Comparison of ENCODE assay signal across 1 cellular context in the genomic region with DNA sequence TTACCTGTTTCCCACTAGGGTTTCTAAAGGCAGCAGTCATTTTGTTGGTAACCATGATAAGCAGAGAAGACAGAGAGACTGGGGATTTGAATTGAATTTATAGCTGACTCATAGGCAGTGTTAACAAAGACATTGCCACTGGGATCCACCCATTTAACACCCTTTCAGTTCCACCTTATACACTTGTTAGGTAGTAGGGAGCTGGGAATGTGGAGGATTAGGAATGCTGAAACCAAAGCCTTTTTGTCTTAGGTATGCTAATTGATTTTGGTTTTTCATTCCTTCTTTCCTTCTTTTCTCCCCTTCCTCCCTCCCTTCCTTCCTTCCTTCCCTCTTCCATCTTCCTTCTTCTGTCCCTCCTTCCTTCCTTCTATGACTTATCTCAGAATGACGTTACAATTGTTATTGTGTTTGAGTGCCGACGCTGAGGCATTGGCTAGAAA.
TF ChIP-seq lines count a peak whose summit lies in the region.

No MANE protein-coding gene starts in this region.

TF ChIP-seq in K562, 482 proteins besides CTCF, POLR2A, EP300 and RAD21 (continued from another document and continues in another):
- TF ChIP-seq ZNF395 (CRISPR knock-in tag; IDR thresholded peaks at IDR 0.05) (no peak), NFIC (IDR thresholded peaks at IDR 0.05) (no peak; the same call in 1 of the 2 replicates), SNIP1 (IDR thresholded peaks at IDR 0.05; ENCODE audit: low read depth) (no peak), ZNF23 (CRISPR knock-in tag; IDR thresholded peaks at IDR 0.05) (no peak), ARID1B (IDR thresholded peaks at IDR 0.05) (peak; percentile 71), ZKSCAN1 (IDR thresholded peaks at IDR 0.05; ENCODE audit: low read depth, low read length) (no peak), ETS2 (tag; IDR thresholded peaks at IDR 0.05; ENCODE audit: borderline replicate concordance, poor library complexity, severe bottlenecking) (no peak), HDAC2 (IDR thresholded peaks at IDR 0.05) (peak; percentile 82), BCLAF1 (IDR thresholded peaks at IDR 0.05; ENCODE audit: borderline replicate concordance in 1 of 2, control insufficient read depth in 1 of 2, low read depth in 2 of 2, low read length in 1 of 2) (no peak), ZNF668 (CRISPR knock-in tag; IDR thresholded peaks at IDR 0.05) (no peak), HDAC3 (IDR thresholded peaks at IDR 0.05; ENCODE audit: borderline replicate concordance, partially characterized antibody) (no peak), ZNF274 (IDR thresholded peaks at IDR 0.05; ENCODE audit: borderline replicate concordance, low read depth, low read length) (no peak), ZNF124 (CRISPR knock-in tag; IDR thresholded peaks at IDR 0.05) (no peak), POLR2H (tag; IDR thresholded peaks at IDR 0.05; ENCODE audit: low read depth) (no peak), PCBP1 (IDR thresholded peaks at IDR 0.05; ENCODE audit: low read depth, low read length, poor library complexity, severe bottlenecking) (no peak), TAL1 (IDR thresholded peaks at IDR 0.05) (no peak), GMEB1 (CRISPR knock-in tag; IDR thresholded peaks at IDR 0.05) (no peak), HMG20B (CRISPR knock-in tag; IDR thresholded peaks at IDR 0.05) (no peak), KLF13 (tag; IDR thresholded peaks at IDR 0.05; ENCODE audit: borderline replicate concordance, low read depth) (no peak), BRD9 (IDR thresholded peaks at IDR 0.05; ENCODE audit: low read depth, partially characterized antibody) (peak; percentile 48), THAP7 (CRISPR knock-in tag; IDR thresholded peaks at IDR 0.05) (no peak), ARID2 (IDR thresholded peaks at IDR 0.05) (0 out of 2 replicates have a peak, but pooled peaks have one; percentile 13), ZBTB11 (CRISPR knock-in tag; IDR thresholded peaks at IDR 0.05) (peak in 1 of 3 experiments; percentile 37; a peak in 1 of 6 replicates), YY1 (IDR thresholded peaks at IDR 0.05; ENCODE audit: borderline replicate concordance in 1 of 3, control insufficient read depth in 1 of 3, extremely low read depth in 1 of 3, insufficient read depth in 3 of 3, insufficient read length in 1 of 3, insufficient replicate concordance in 2 of 3, low read depth in 1 of 3, low read length in 2 of 3) (no peak), MTA2 (IDR thresholded peaks at IDR 0.05; ENCODE audit: low read depth) (peak; percentile 61), HNRNPLL (IDR thresholded peaks at IDR 0.05; ENCODE audit: low read depth, low read length, poor library complexity, severe bottlenecking) (no peak), NR2C1 (IDR thresholded peaks at IDR 0.05) (no peak), NR2C1 (tag; IDR thresholded peaks at IDR 0.05) (no peak), NUFIP1 (IDR thresholded peaks at IDR 0.05; ENCODE audit: partially characterized antibody) (no peak), RFX7 (CRISPR knock-in tag; IDR thresholded peaks at IDR 0.05) (no peak), SIRT6 (IDR thresholded peaks at IDR 0.05; ENCODE audit: low read depth, low read length) (no peak), EWSR1 (IDR thresholded peaks at IDR 0.05; ENCODE audit: borderline replicate concordance, low read depth, partially characterized antibody) (no peak), SMAD2 (IDR thresholded peaks at IDR 0.05; ENCODE audit: low read depth, low read length) (no peak)
- TF ChIP-seq, protein P1, sequence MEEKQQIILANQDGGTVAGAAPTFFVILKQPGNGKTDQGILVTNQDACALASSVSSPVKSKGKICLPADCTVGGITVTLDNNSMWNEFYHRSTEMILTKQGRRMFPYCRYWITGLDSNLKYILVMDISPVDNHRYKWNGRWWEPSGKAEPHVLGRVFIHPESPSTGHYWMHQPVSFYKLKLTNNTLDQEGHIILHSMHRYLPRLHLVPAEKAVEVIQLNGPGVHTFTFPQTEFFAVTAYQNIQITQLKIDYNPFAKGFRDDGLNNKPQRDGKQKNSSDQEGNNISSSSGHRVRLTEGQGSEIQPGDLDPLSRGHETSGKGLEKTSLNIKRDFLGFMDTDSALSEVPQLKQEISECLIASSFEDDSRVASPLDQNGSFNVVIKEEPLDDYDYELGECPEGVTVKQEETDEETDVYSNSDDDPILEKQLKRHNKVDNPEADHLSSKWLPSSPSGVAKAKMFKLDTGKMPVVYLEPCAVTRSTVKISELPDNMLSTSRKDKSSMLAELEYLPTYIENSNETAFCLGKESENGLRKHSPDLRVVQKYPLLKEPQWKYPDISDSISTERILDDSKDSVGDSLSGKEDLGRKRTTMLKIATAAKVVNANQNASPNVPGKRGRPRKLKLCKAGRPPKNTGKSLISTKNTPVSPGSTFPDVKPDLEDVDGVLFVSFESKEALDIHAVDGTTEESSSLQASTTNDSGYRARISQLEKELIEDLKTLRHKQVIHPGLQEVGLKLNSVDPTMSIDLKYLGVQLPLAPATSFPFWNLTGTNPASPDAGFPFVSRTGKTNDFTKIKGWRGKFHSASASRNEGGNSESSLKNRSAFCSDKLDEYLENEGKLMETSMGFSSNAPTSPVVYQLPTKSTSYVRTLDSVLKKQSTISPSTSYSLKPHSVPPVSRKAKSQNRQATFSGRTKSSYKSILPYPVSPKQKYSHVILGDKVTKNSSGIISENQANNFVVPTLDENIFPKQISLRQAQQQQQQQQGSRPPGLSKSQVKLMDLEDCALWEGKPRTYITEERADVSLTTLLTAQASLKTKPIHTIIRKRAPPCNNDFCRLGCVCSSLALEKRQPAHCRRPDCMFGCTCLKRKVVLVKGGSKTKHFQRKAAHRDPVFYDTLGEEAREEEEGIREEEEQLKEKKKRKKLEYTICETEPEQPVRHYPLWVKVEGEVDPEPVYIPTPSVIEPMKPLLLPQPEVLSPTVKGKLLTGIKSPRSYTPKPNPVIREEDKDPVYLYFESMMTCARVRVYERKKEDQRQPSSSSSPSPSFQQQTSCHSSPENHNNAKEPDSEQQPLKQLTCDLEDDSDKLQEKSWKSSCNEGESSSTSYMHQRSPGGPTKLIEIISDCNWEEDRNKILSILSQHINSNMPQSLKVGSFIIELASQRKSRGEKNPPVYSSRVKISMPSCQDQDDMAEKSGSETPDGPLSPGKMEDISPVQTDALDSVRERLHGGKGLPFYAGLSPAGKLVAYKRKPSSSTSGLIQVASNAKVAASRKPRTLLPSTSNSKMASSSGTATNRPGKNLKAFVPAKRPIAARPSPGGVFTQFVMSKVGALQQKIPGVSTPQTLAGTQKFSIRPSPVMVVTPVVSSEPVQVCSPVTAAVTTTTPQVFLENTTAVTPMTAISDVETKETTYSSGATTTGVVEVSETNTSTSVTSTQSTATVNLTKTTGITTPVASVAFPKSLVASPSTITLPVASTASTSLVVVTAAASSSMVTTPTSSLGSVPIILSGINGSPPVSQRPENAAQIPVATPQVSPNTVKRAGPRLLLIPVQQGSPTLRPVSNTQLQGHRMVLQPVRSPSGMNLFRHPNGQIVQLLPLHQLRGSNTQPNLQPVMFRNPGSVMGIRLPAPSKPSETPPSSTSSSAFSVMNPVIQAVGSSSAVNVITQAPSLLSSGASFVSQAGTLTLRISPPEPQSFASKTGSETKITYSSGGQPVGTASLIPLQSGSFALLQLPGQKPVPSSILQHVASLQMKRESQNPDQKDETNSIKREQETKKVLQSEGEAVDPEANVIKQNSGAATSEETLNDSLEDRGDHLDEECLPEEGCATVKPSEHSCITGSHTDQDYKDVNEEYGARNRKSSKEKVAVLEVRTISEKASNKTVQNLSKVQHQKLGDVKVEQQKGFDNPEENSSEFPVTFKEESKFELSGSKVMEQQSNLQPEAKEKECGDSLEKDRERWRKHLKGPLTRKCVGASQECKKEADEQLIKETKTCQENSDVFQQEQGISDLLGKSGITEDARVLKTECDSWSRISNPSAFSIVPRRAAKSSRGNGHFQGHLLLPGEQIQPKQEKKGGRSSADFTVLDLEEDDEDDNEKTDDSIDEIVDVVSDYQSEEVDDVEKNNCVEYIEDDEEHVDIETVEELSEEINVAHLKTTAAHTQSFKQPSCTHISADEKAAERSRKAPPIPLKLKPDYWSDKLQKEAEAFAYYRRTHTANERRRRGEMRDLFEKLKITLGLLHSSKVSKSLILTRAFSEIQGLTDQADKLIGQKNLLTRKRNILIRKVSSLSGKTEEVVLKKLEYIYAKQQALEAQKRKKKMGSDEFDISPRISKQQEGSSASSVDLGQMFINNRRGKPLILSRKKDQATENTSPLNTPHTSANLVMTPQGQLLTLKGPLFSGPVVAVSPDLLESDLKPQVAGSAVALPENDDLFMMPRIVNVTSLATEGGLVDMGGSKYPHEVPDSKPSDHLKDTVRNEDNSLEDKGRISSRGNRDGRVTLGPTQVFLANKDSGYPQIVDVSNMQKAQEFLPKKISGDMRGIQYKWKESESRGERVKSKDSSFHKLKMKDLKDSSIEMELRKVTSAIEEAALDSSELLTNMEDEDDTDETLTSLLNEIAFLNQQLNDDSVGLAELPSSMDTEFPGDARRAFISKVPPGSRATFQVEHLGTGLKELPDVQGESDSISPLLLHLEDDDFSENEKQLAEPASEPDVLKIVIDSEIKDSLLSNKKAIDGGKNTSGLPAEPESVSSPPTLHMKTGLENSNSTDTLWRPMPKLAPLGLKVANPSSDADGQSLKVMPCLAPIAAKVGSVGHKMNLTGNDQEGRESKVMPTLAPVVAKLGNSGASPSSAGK (IDR thresholded peaks at IDR 0.05), result no peak; the same call in none of the 2 replicates
